25 cellular contexts compared by ENCODE assay signal in genomic region chr6:45916692-45917091, GRCh38.
"Had no signal": no experiment of that assay in that cellular context is flagged by ENCODE, and none has a peak within 500 bp of the region (broad histone marks: within the 10 kb centered on the region; RNA-seq: fewer than 3 reads in every experiment).

No MANE protein-coding gene starts in this region.

- H3K9me3 ChIP-seq: adrenal gland, sigmoid colon, stomach, thyroid gland, upper lobe of left lung had no signal

- H2AFZ ChIP-seq: neural progenitor cell had no signal

- H3K27ac ChIP-seq: adrenal gland, neural progenitor cell, sigmoid colon, stomach, thyroid gland, upper lobe of left lung, VCaP had no signal

- H3K9ac ChIP-seq: neural progenitor cell had no signal

- H3K4me1 ChIP-seq: adrenal gland, neural progenitor cell, sigmoid colon, stomach, thyroid gland had no signal

- H3K36me3 ChIP-seq: adrenal gland, neural progenitor cell, sigmoid colon, stomach, thyroid gland had no signal

- ATAC-seq: esophagus mucosa; left lobe of liver; naive thymus-derived CD8-positive, alpha-beta T cell; stimulated activated naive B cell treated with anti-CD40 and anti-IgM and Interleukin-4, amounts not matched to agents 10 μg/mL and 1 μg/mL and 100 μg/mL, for 72 hours had no signal

- H3K27me3 ChIP-seq: adrenal gland, sigmoid colon, stomach, thyroid gland, upper lobe of left lung had no signal

- H3K4me2 ChIP-seq: neural progenitor cell had no signal

- DNase-seq: activated CD4-positive, alpha-beta T cell treated with anti-CD3 and anti-CD28 coated beads for 4 hours; activated CD4-positive, alpha-beta T cell treated with anti-CD3 and anti-CD28 coated beads, Interleukin-2, amount 50 U/mL, for 4 hours; activated effector memory CD4-positive, alpha-beta T cell treated with anti-CD3 and anti-CD28 coated beads, Interleukin-2, amount 50 U/mL, for 16 hours; activated naive CD4-positive, alpha-beta T cell treated with anti-CD3 and anti-CD28 coated beads for 36 hours; activated naive CD8-positive, alpha-beta T cell treated with anti-CD3 and anti-CD28 coated beads for 36 hours; activated T-cell treated with anti-CD3 and anti-CD28 coated beads, Interleukin-2, amount 50 U/mL, for 1 hour; adrenal gland; aorta; caudate nucleus; foreskin fibroblast; kidney glomerular epithelial cell; naive thymus-derived CD8-positive, alpha-beta T cell; occipital lobe; sigmoid colon; stimulated activated CD4-positive, alpha-beta T cell treated with anti-CD3 and anti-CD28 coated beads, Interleukin-15, amount 100 ng/mL, for 24 hours; stimulated activated CD4-positive, alpha-beta T cell treated with anti-CD3 and anti-CD28 coated beads, Interleukin-2, amount 100 ng/mL, for 24 hours; stimulated activated naive B cell treated with anti-CD40 and anti-IgM and Interleukin-4, amounts not matched to agents 10 μg/mL and 1 μg/mL and 100 μg/mL, for 72 hours; stomach; T-helper 1 cell; thyroid gland; upper lobe of left lung had no signal

- H3K4me3 ChIP-seq: adrenal gland, neural progenitor cell, sigmoid colon, stomach, thyroid gland, upper lobe of left lung had no signal
